13 cellular contexts compared by ENCODE assay signal in the genomic region with DNA sequence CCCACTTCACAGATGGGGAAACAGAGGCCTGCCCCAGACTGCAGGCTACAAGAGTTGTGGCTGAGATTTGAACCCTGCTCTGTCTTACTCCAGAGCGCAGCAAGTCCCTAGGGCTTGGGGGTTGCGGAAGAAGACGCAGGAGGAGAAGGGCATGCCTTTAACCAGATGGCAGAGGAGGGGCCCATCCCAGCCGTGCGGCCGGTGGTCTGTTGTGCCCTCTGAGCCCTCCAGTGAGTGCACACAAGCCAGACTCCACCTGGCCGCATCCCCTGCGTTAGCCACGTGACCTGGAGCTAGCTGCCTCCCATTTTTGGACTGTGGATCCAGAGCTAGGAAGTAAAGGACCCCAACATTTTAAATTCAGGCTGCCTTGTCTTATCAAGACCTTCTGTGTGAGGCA.
DNase-seq lines count a peak whose midpoint lies in the region; ATAC-seq and TF ChIP-seq lines count a peak whose summit lies in the region.
"Had no signal": no experiment of that assay in that cellular context is flagged by ENCODE, and none has a peak within 500 bp of the region (broad histone marks: within the 10 kb centered on the region; RNA-seq: fewer than 3 reads in every experiment).

No MANE protein-coding gene starts in this region.

- peak overlapping the region; percentile 67 for H2AFZ ChIP-seq in parathyroid adenoma

- TF ChIP-seq CTCF in parathyroid adenoma (IDR thresholded peaks at IDR 0.05) = no peak

- H3K4me2 ChIP-seq in parathyroid adenoma (ENCODE audit: low read length) = no peak overlapping the region

- no peak overlapping the region for H3K4me3 ChIP-seq in parathyroid adenoma (ENCODE audit: low read depth, low read length)
- H3K4me3 ChIP-seq: SJSA1 had no signal

- DNase-seq in DMS79 treated with DMSO at 0.1 percent for 48 hours (lab: John Stamatoyannopoulos, UW) (peak; percentile 88), DMS79 (lab: John Stamatoyannopoulos, UW) (no peak), CD1c-positive myeloid dendritic cell (ENCODE audit: extremely low spot score) (no peak)
- DNase-seq: BE2C; Caco-2; CD4-positive, alpha-beta T cell; NCI-H446 treated with DMSO at 0.1 percent for 48 hours; NCI-H748 treated with DMSO at 0.1 percent for 48 hours had no signal

- TF ChIP-seq EP300 in Ishikawa (IDR thresholded peaks at IDR 0.05; ENCODE audit: borderline replicate concordance) = no peak

- H3K9ac ChIP-seq in parathyroid adenoma = no peak overlapping the region

- peaks cover 33% of the 10 kb centered on the region for H3K4me1 ChIP-seq in parathyroid adenoma
- H3K4me1 ChIP-seq: BE2C, Caco-2, SJSA1 had no signal

- peak overlapping the region; percentile 71 for H3K27ac ChIP-seq in angular gyrus (ENCODE audit: low read depth, low read length)
- H3K27ac ChIP-seq in parathyroid adenoma = peak overlapping the region; percentile 73
- H3K27ac ChIP-seq: SJSA1 had no signal

- no peaks in the 10 kb centered on the region for H3K27me3 ChIP-seq in parathyroid adenoma (ENCODE audit: control insufficient read depth, insufficient read depth, low read length)
- H3K27me3 ChIP-seq: BE2C, SJSA1 had no signal

- H3K9me3 ChIP-seq in parathyroid adenoma (ENCODE audit: control insufficient read depth, low read length) = no peaks in the 10 kb centered on the region
- H3K9me3 ChIP-seq: BE2C, Caco-2, SJSA1 had no signal

- no peak for ATAC-seq in GM21737 (IDR thresholded peaks at IDR 0.05; ENCODE audit: unreplicated experiment)

- no peak for TF ChIP-seq RAD21 in Ishikawa (IDR thresholded peaks at IDR 0.05; ENCODE audit: low read depth)

- H3K36me3 ChIP-seq in parathyroid adenoma (ENCODE audit: control insufficient read depth, insufficient read depth, low read length) = no peaks in the 10 kb centered on the region
- H3K36me3 ChIP-seq: BE2C, SJSA1 had no signal

- H3K79me2 ChIP-seq in parathyroid adenoma = no peaks in the 10 kb centered on the region

TF ChIP-seq in Ishikawa, 13 proteins besides CTCF, POLR2A, EP300 and RAD21:
- no peak for TF ChIP-seq REST (IDR thresholded peaks at IDR 0.05; ENCODE audit: low read depth)
- no peak for TF ChIP-seq MAX (IDR thresholded peaks at IDR 0.05)
- 0 out of 2 replicates have a peak, but pooled peaks have one; percentile 6 for TF ChIP-seq USF1 (IDR thresholded peaks at IDR 0.05)
